In the genomic region with DNA sequence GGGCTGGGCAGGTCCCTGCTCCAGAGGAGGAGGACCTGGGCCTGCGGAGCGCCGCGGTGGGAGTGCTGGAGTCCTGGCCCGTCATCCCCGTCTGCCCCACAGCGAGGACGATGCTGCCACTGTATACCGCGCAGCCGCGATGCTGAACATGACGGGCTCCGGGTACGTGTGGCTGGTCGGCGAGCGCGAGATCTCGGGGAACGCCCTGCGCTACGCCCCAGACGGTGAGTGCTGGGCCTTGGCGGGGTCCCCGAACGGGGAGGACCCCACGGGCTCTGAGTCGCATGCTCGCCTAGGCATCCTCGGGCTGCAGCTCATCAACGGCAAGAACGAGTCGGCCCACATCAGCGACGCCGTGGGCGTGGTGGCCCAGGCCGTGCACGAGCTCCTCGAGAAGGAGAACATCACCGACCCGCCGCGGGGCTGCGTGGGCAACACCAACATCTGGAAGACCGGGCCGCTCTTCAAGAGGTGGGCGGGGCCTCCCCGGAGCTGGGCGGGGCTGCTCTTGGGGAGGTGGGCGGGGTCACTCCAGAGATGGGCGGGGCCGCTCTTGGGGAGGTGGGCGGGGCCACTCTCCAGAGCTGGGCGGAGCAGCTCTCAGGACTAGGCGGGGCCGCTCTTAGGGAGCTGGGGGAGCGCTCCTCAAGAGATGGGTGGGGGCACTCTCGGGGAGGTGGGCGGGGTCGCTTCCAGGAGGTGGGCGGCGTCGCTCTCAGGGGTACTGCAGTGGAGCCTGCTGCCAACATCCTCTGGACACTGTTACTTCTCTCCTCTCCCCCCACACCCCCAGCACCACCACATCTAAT, we compare ENCODE assay signal across 9 cellular contexts. TPM values are rescaled to one million over a fixed set of nuclear protein-coding genes. Genes with fewer than 3 reads are reported as not detected.
DNase-seq lines count a peak whose midpoint lies in the region; ATAC-seq, FAIRE-seq and TF ChIP-seq lines count a peak whose summit lies in the region.
"Had no signal": no experiment of that assay in that cellular context is flagged by ENCODE, and none has a peak within 500 bp of the region (broad histone marks: within the 10 kb centered on the region; RNA-seq: fewer than 3 reads in every experiment).

No MANE protein-coding gene starts in this region.

- no TSS peak for BruUV-seq in HepG2 (replicated peaks; lab: Mats Ljungman, UMichigan)

- no peak overlapping the region for H3K9ac ChIP-seq in astrocyte (ENCODE audit: low read length)
- no peak overlapping the region for H3K9ac ChIP-seq in HepG2 (ENCODE audit: insufficient read depth, low read depth, low read length)

- CTCF ChIA-PET in HepG2 (lab: Yijun Ruan, JAX; ENCODE audit: low intra/inter-chr PET ratio, low total read pairs), result no interaction called here

- 51% methylated on average over 12 of the region's 65 CpGs for WGBS in HepG2 (ENCODE audit: low lambda C conversion rate)

- peaks cover 2% of the 10 kb centered on the region for H3K4me1 Mint-ChIP-seq in astrocyte (ENCODE audit: low read depth, unreplicated experiment)

- peak overlapping the region; percentile 85 for H3K4me2 ChIP-seq in astrocyte (ENCODE audit: low read length)
- peak overlapping the region; percentile 45 for H3K4me2 ChIP-seq in HepG2 (ENCODE audit: low read depth, low read length)

- H3K27me3 Mint-ChIP-seq in astrocyte (ENCODE audit: low read depth, unreplicated experiment), result peaks cover 55% of the 10 kb centered on the region

- peak overlapping the region; percentile 32; the same call in 1 of the 2 replicates for H3K4me3 ChIP-seq in GM08714 (ENCODE audit: low read length)
- H3K4me3 ChIP-seq in RWPE2 (ENCODE audit: severe bottlenecking), result peak overlapping the region; percentile 5
- H3K4me3 ChIP-seq in astrocyte (ENCODE audit: insufficient read depth, low read depth, low read length), result no peak overlapping the region
- peak overlapping the region in 1 of 3 experiments; percentile 46; a peak in 1 of 6 replicates for H3K4me3 ChIP-seq in HepG2 (replicated peaks in 1 of 3; ENCODE audit: insufficient read depth in 1 of 3, low read depth in 2 of 3, low read length in 3 of 3)
- H3K4me3 ChIP-seq: SJSA1 had no signal

- H3K27ac Mint-ChIP-seq in astrocyte (ENCODE audit: unreplicated experiment), result no peak overlapping the region

- ATAC-seq in RWPE2 (ENCODE audit: low read depth) (peak; percentile 46), HepG2 (peak; percentile 8; the same call in 1 of the 3 replicates), HG03039 (IDR thresholded peaks at IDR 0.05; ENCODE audit: unreplicated experiment) (no peak), HG02885 (IDR thresholded peaks at IDR 0.05; ENCODE audit: poor library complexity, unreplicated experiment) (no peak)

- H3K27ac ChIP-seq in RWPE2 (ENCODE audit: poor library complexity, severe bottlenecking) (no peak overlapping the region), astrocyte (ENCODE audit: low read depth, low read length) (no peak overlapping the region), HepG2 (ENCODE audit: extremely low read length, insufficient read depth, low read length) (no peak overlapping the region)
- H3K27ac ChIP-seq: SJSA1 had no signal

- H3K79me2 ChIP-seq in astrocyte (ENCODE audit: insufficient read depth, low read length) (no peaks in the 10 kb centered on the region), HepG2 (ENCODE audit: insufficient read depth, low read length) (no peaks in the 10 kb centered on the region)

- TF ChIP-seq CTCF in RWPE2 (IDR thresholded peaks at IDR 0.05; ENCODE audit: poor library complexity, severe bottlenecking) (no peak), astrocyte (IDR thresholded peaks at IDR 0.05; ENCODE audit: insufficient read depth, low read depth, low read length) (no peak), HepG2 (CRISPR knock-in tag; IDR thresholded peaks at IDR 0.05) (no peak)

- no peaks in the 10 kb centered on the region for H3K4me1 ChIP-seq in RWPE2 (ENCODE audit: insufficient read depth, poor library complexity, severe bottlenecking)
- no peaks in the 10 kb centered on the region for H3K4me1 ChIP-seq in astrocyte (ENCODE audit: insufficient read depth, low read length)
- peaks cover 9% of the 10 kb centered on the region; the same call in 1 of the 2 replicates for H3K4me1 ChIP-seq in HepG2 (ENCODE audit: insufficient read depth, low read length)

- DNase-seq in RWPE2 (ENCODE audit: low spot score) (no peak), astrocyte (ENCODE audit: low read depth) (no peak), HepG2 (ENCODE audit: low spot score) (no peak), NCI-H128 (lab: John Stamatoyannopoulos, UW; ENCODE audit: unreplicated experiment) (no peak)
- DNase-seq in stimulated activated naive CD4-positive, alpha-beta T cell treated with Interleukin-2 at 50 U/mL for 16 hours (lab: John Stamatoyannopoulos, UW), result peak; percentile 50

- TF ChIP-seq RAD21 in HepG2 (CRISPR knock-in tag; IDR thresholded peaks at IDR 0.05), result no peak

- FAIRE-seq in astrocyte (lab: Jason Lieb, UNC) (no peak), HepG2 (lab: Jason Lieb, UNC) (no peak)

- TF ChIP-seq EP300 in HepG2 (IDR thresholded peaks at IDR 0.05; ENCODE audit: low read depth in 2 of 2, low read length in 2 of 2), result no peak
- TF ChIP-seq EP300 in HepG2 (CRISPR knock-in tag; IDR thresholded peaks at IDR 0.05; ENCODE audit: borderline replicate concordance), result no peak

- H3K4me3 Mint-ChIP-seq in astrocyte (ENCODE audit: unreplicated experiment), result no peak overlapping the region

- H3K36me3 ChIP-seq in RWPE2 (ENCODE audit: low read depth), result no peaks in the 10 kb centered on the region
- no peaks in the 10 kb centered on the region for H3K36me3 ChIP-seq in astrocyte (ENCODE audit: insufficient read depth, low read length)
- no peaks in the 10 kb centered on the region for H3K36me3 ChIP-seq in HepG2 (replicated peaks in 1 of 2; ENCODE audit: control insufficient read depth in 1 of 2, insufficient read depth in 2 of 2, low read length in 2 of 2)
- H3K36me3 ChIP-seq: SJSA1 had no signal

- no peaks in the 10 kb centered on the region for H3K36me3 Mint-ChIP-seq in astrocyte (ENCODE audit: low read depth, unreplicated experiment)

- H3K27me3 ChIP-seq in RWPE2 (ENCODE audit: insufficient read depth, poor library complexity, severe bottlenecking), result peaks cover 30% of the 10 kb centered on the region
- peaks cover 21% of the 10 kb centered on the region for H3K27me3 ChIP-seq in astrocyte (ENCODE audit: insufficient read depth, low read length)
- peaks cover 9 to 51% of the 10 kb centered on the region in 2 experiments; a peak in 4 of 5 replicates for H3K27me3 ChIP-seq in HepG2 (ENCODE audit: control insufficient read depth in 1 of 2, insufficient read depth in 2 of 2, low read length in 2 of 2)

- H4K20me1 ChIP-seq in astrocyte (ENCODE audit: insufficient read depth, low read length) (no peaks in the 10 kb centered on the region), HepG2 (ENCODE audit: insufficient read depth, low read length) (no peaks in the 10 kb centered on the region)

- TF ChIP-seq POLR2A in HepG2 (IDR thresholded peaks at IDR 0.05; ENCODE audit: insufficient read depth in 1 of 2, low read depth in 2 of 2, low read length in 2 of 2), result no peak

- in situ Hi-C loops in HepG2 (cut with HindIII; ENCODE audit: extremely low pct_ligation_motif_present, low pct_unique_long_range_greater_than_20kb), result no loop called here

- H2AFZ ChIP-seq in astrocyte (ENCODE audit: low read depth, low read length) (peak overlapping the region; percentile 62), HepG2 (ENCODE audit: low read length) (no peak overlapping the region)

- H3K9me3 ChIP-seq in RWPE2 (ENCODE audit: severe bottlenecking), result no peaks in the 10 kb centered on the region
- H3K9me3 ChIP-seq in astrocyte (ENCODE audit: insufficient read depth, low read depth, low read length), result no peaks in the 10 kb centered on the region
- H3K9me3 ChIP-seq in HepG2 (ENCODE audit: low read length), result no peaks in the 10 kb centered on the region
- H3K9me3 ChIP-seq: SJSA1 had no signal

- intact Hi-C loops in HepG2 (cut with micrococcal nuclease; ENCODE audit: unreplicated experiment), result no loop called here

- POLR2A ChIA-PET in HepG2 (lab: Yijun Ruan, JAX), result no interaction called here

- H3K9me3 Mint-ChIP-seq in astrocyte (ENCODE audit: unreplicated experiment), result no peaks in the 10 kb centered on the region

RNA-seq across cellular contexts. Expression of a gene that starts 13.1 kb away (rescaled TPM):
- not detected in 2 replicates for total RNA-seq in astrocyte
- total RNA-seq in HepG2 (2016; rRNA removed; fragmentation: Illumina TruSeq; extraction: Trizol), result not detected in 2 replicates
- total RNA-seq in HepG2 (2016; cell fraction: cytosol; rRNA removed; fragmentation: Illumina TruSeq; extraction: Trizol; ENCODE audit: low read depth), result not detected in 2 replicates
- not detected in 2 replicates for total RNA-seq in HepG2 (2016; cell fraction: insoluble cytoplasmic fraction; rRNA removed; fragmentation: Illumina TruSeq; extraction: Trizol)
- not detected in 2 replicates for total RNA-seq in HepG2 (2016; cell fraction: membrane; rRNA removed; fragmentation: Illumina TruSeq; extraction: Trizol)
- not detected in 2 replicates for total RNA-seq in HepG2 (2016; cell fraction: nucleus; rRNA removed; fragmentation: Illumina TruSeq; extraction: Trizol)
- not detected in 2 replicates for polyA plus RNA-seq in HepG2 (2011; rRNA removed)
- polyA plus RNA-seq in HepG2 (2011; cell fraction: cytosol; rRNA removed), result 0.09 TPM in 1 of 2 replicates, not detected in the other
- 0.18 and 0.26 TPM in 2 replicates for polyA plus RNA-seq in HepG2 (2011; cell fraction: nucleus; rRNA removed)
- not detected in 2 replicates for polyA plus RNA-seq in HepG2 (2012)
- not detected in 2 replicates for polyA plus RNA-seq in HepG2 (2016; cell fraction: cytosol; fragmentation: Illumina TruSeq; extraction: Trizol; ENCODE audit: low read depth)
- not detected in 2 replicates for polyA plus RNA-seq in HepG2 (2016; cell fraction: insoluble cytoplasmic fraction; fragmentation: Illumina TruSeq; extraction: Trizol; ENCODE audit: low read depth)
- not detected in 2 replicates for polyA plus RNA-seq in HepG2 (2016; cell fraction: membrane; fragmentation: Illumina TruSeq; extraction: Trizol; ENCODE audit: low read depth)
- not detected in 2 replicates for polyA plus RNA-seq in HepG2 (2016; cell fraction: nucleus; fragmentation: Illumina TruSeq; extraction: Trizol; ENCODE audit: insufficient read depth, low read depth)
- polyA minus RNA-seq in HepG2 (2011; rRNA and poly(A)+ RNA removed; ENCODE audit: low replicate concordance), result 0.21 TPM in 1 of 2 replicates, not detected in the other
- not detected in 2 replicates for polyA minus RNA-seq in HepG2 (2011; cell fraction: cytosol; rRNA and poly(A)+ RNA removed)
- not detected in 2 replicates for polyA minus RNA-seq in HepG2 (2011; cell fraction: nucleus; rRNA and poly(A)+ RNA removed)
- total RNA-seq: SJSA1 had no signal

RNA-seq across cellular contexts. Expression of a gene that starts 15.1 kb away (rescaled TPM):
- total RNA-seq in astrocyte, result not detected in 2 replicates
- total RNA-seq in HepG2 (2016; rRNA removed; fragmentation: Illumina TruSeq; extraction: Trizol), result not detected in 2 replicates
- not detected in 2 replicates for total RNA-seq in HepG2 (2016; cell fraction: cytosol; rRNA removed; fragmentation: Illumina TruSeq; extraction: Trizol; ENCODE audit: low read depth)
- total RNA-seq in HepG2 (2016; cell fraction: insoluble cytoplasmic fraction; rRNA removed; fragmentation: Illumina TruSeq; extraction: Trizol), result not detected in 2 replicates
- total RNA-seq in HepG2 (2016; cell fraction: membrane; rRNA removed; fragmentation: Illumina TruSeq; extraction: Trizol), result not detected in 2 replicates
- not detected in 2 replicates for total RNA-seq in HepG2 (2016; cell fraction: nucleus; rRNA removed; fragmentation: Illumina TruSeq; extraction: Trizol)
- not detected in 2 replicates for polyA plus RNA-seq in HepG2 (2011; rRNA removed)
- polyA plus RNA-seq in HepG2 (2011; cell fraction: cytosol; rRNA removed), result not detected in 2 replicates
- not detected in 2 replicates for polyA plus RNA-seq in HepG2 (2011; cell fraction: nucleus; rRNA removed)
- polyA plus RNA-seq in HepG2 (2012), result not detected in 2 replicates
- not detected in 2 replicates for polyA plus RNA-seq in HepG2 (2016; cell fraction: cytosol; fragmentation: Illumina TruSeq; extraction: Trizol; ENCODE audit: low read depth)
- polyA plus RNA-seq in HepG2 (2016; cell fraction: insoluble cytoplasmic fraction; fragmentation: Illumina TruSeq; extraction: Trizol; ENCODE audit: low read depth), result not detected in 2 replicates
- polyA plus RNA-seq in HepG2 (2016; cell fraction: membrane; fragmentation: Illumina TruSeq; extraction: Trizol; ENCODE audit: low read depth), result not detected in 2 replicates
- not detected in 2 replicates for polyA plus RNA-seq in HepG2 (2016; cell fraction: nucleus; fragmentation: Illumina TruSeq; extraction: Trizol; ENCODE audit: insufficient read depth, low read depth)
- polyA minus RNA-seq in HepG2 (2011; rRNA and poly(A)+ RNA removed; ENCODE audit: low replicate concordance), result 0.19 TPM in 1 of 2 replicates, not detected in the other
- polyA minus RNA-seq in HepG2 (2011; cell fraction: cytosol; rRNA and poly(A)+ RNA removed), result not detected in 2 replicates
- polyA minus RNA-seq in HepG2 (2011; cell fraction: nucleus; rRNA and poly(A)+ RNA removed), result not detected in 2 replicates
- total RNA-seq: SJSA1 had no signal

RNA-seq across cellular contexts. Expression of a gene that starts 17.8 kb away (rescaled TPM):
- total RNA-seq in astrocyte (0.18 TPM in 1 of 2 replicates, not detected in the other), HepG2 (2016; rRNA removed; fragmentation: Illumina TruSeq; extraction: Trizol) (not detected in 2 replicates)
- total RNA-seq in HepG2 (2016; cell fraction: cytosol; rRNA removed; fragmentation: Illumina TruSeq; extraction: Trizol; ENCODE audit: low read depth), result not detected in 2 replicates
- not detected in 2 replicates for total RNA-seq in HepG2 (2016; cell fraction: insoluble cytoplasmic fraction; rRNA removed; fragmentation: Illumina TruSeq; extraction: Trizol)
- total RNA-seq in HepG2 (2016; cell fraction: membrane; rRNA removed; fragmentation: Illumina TruSeq; extraction: Trizol), result not detected in 2 replicates
- total RNA-seq in HepG2 (2016; cell fraction: nucleus; rRNA removed; fragmentation: Illumina TruSeq; extraction: Trizol), result 0.09 TPM in 1 of 2 replicates, not detected in the other
- 0.05 and 0.13 TPM in 2 replicates for polyA plus RNA-seq in HepG2 (2011; rRNA removed)
- 0.04 and 0.16 TPM in 2 replicates for polyA plus RNA-seq in HepG2 (2011; cell fraction: cytosol; rRNA removed)
- 0.64 and 1.3 TPM in 2 replicates for polyA plus RNA-seq in HepG2 (2011; cell fraction: nucleus; rRNA removed)
- 0.32 and 0.40 TPM in 2 replicates for polyA plus RNA-seq in HepG2 (2012)
- polyA plus RNA-seq in HepG2 (2016; cell fraction: cytosol; fragmentation: Illumina TruSeq; extraction: Trizol; ENCODE audit: low read depth), result not detected in 2 replicates
- not detected in 2 replicates for polyA plus RNA-seq in HepG2 (2016; cell fraction: insoluble cytoplasmic fraction; fragmentation: Illumina TruSeq; extraction: Trizol; ENCODE audit: low read depth)
- not detected in 2 replicates for polyA plus RNA-seq in HepG2 (2016; cell fraction: membrane; fragmentation: Illumina TruSeq; extraction: Trizol; ENCODE audit: low read depth)
- not detected in 2 replicates for polyA plus RNA-seq in HepG2 (2016; cell fraction: nucleus; fragmentation: Illumina TruSeq; extraction: Trizol; ENCODE audit: insufficient read depth, low read depth)
- 0.05 and 0.06 TPM in 2 replicates for polyA minus RNA-seq in HepG2 (2011; rRNA and poly(A)+ RNA removed; ENCODE audit: low replicate concordance)
- polyA minus RNA-seq in HepG2 (2011; cell fraction: cytosol; rRNA and poly(A)+ RNA removed), result not detected in 2 replicates
- polyA minus RNA-seq in HepG2 (2011; cell fraction: nucleus; rRNA and poly(A)+ RNA removed), result 0.39 TPM in 1 of 2 replicates, not detected in the other
- total RNA-seq: SJSA1 had no signal

RNA-seq across cellular contexts. Expression of a gene that starts 31.6 kb away (rescaled TPM):
- total RNA-seq in astrocyte (39.2 and 39.7 TPM in 2 replicates), HepG2 (2016; rRNA removed; fragmentation: Illumina TruSeq; extraction: Trizol) (7.4 and 12.3 TPM in 2 replicates)
- 22.4 and 23.5 TPM in 2 replicates for total RNA-seq in HepG2 (2016; cell fraction: cytosol; rRNA removed; fragmentation: Illumina TruSeq; extraction: Trizol; ENCODE audit: low read depth)
- total RNA-seq in HepG2 (2016; cell fraction: insoluble cytoplasmic fraction; rRNA removed; fragmentation: Illumina TruSeq; extraction: Trizol), result 6.6 and 15.0 TPM in 2 replicates
- total RNA-seq in HepG2 (2016; cell fraction: membrane; rRNA removed; fragmentation: Illumina TruSeq; extraction: Trizol), result 6.3 and 6.7 TPM in 2 replicates
- total RNA-seq in HepG2 (2016; cell fraction: nucleus; rRNA removed; fragmentation: Illumina TruSeq; extraction: Trizol), result 17.6 and 21.6 TPM in 2 replicates
- 15.4 and 21.6 TPM in 2 replicates for polyA plus RNA-seq in HepG2 (2011; rRNA removed)
- polyA plus RNA-seq in HepG2 (2011; cell fraction: cytosol; rRNA removed), result 5.4 and 9.8 TPM in 2 replicates
- polyA plus RNA-seq in HepG2 (2011; cell fraction: nucleus; rRNA removed), result 144 and 175 TPM in 2 replicates
- polyA plus RNA-seq in HepG2 (2012), result 13.6 and 16.6 TPM in 2 replicates
- polyA plus RNA-seq in HepG2 (2016; cell fraction: cytosol; fragmentation: Illumina TruSeq; extraction: Trizol; ENCODE audit: low read depth), result 2.4 and 3.3 TPM in 2 replicates
- polyA plus RNA-seq in HepG2 (2016; cell fraction: insoluble cytoplasmic fraction; fragmentation: Illumina TruSeq; extraction: Trizol; ENCODE audit: low read depth), result 11.2 and 14.3 TPM in 2 replicates
- polyA plus RNA-seq in HepG2 (2016; cell fraction: membrane; fragmentation: Illumina TruSeq; extraction: Trizol; ENCODE audit: low read depth), result 4.1 TPM in 2 replicates
- polyA plus RNA-seq in HepG2 (2016; cell fraction: nucleus; fragmentation: Illumina TruSeq; extraction: Trizol; ENCODE audit: insufficient read depth, low read depth), result 64.9 and 72.0 TPM in 2 replicates
- 27.3 and 55.4 TPM in 2 replicates for polyA minus RNA-seq in HepG2 (2011; rRNA and poly(A)+ RNA removed; ENCODE audit: low replicate concordance)
- polyA minus RNA-seq in HepG2 (2011; cell fraction: cytosol; rRNA and poly(A)+ RNA removed), result 14.7 and 17.5 TPM in 2 replicates
- 33.0 and 36.8 TPM in 2 replicates for polyA minus RNA-seq in HepG2 (2011; cell fraction: nucleus; rRNA and poly(A)+ RNA removed)

RNA-seq across cellular contexts. Expression of a gene that starts 31.7 kb away (rescaled TPM):
- total RNA-seq in astrocyte, result 49.1 and 52.7 TPM in 2 replicates
- 41.2 and 49.4 TPM in 2 replicates for total RNA-seq in HepG2 (2016; rRNA removed; fragmentation: Illumina TruSeq; extraction: Trizol)
- total RNA-seq in HepG2 (2016; cell fraction: cytosol; rRNA removed; fragmentation: Illumina TruSeq; extraction: Trizol; ENCODE audit: low read depth), result 92.0 and 105 TPM in 2 replicates
- total RNA-seq in HepG2 (2016; cell fraction: insoluble cytoplasmic fraction; rRNA removed; fragmentation: Illumina TruSeq; extraction: Trizol), result 41.5 and 51.7 TPM in 2 replicates
- total RNA-seq in HepG2 (2016; cell fraction: membrane; rRNA removed; fragmentation: Illumina TruSeq; extraction: Trizol), result 94.3 and 110 TPM in 2 replicates
- total RNA-seq in HepG2 (2016; cell fraction: nucleus; rRNA removed; fragmentation: Illumina TruSeq; extraction: Trizol), result 19.3 TPM in 2 replicates
- polyA plus RNA-seq in HepG2 (2011; rRNA removed), result 35.9 and 44.8 TPM in 2 replicates
- polyA plus RNA-seq in HepG2 (2011; cell fraction: cytosol; rRNA removed), result 38.7 and 58.7 TPM in 2 replicates
- polyA plus RNA-seq in HepG2 (2011; cell fraction: nucleus; rRNA removed), result 26.1 and 28.6 TPM in 2 replicates
- polyA plus RNA-seq in HepG2 (2012), result 18.0 and 31.4 TPM in 2 replicates
- 109 and 132 TPM in 2 replicates for polyA plus RNA-seq in HepG2 (2016; cell fraction: cytosol; fragmentation: Illumina TruSeq; extraction: Trizol; ENCODE audit: low read depth)
- polyA plus RNA-seq in HepG2 (2016; cell fraction: insoluble cytoplasmic fraction; fragmentation: Illumina TruSeq; extraction: Trizol; ENCODE audit: low read depth), result 49.3 and 50.3 TPM in 2 replicates
- polyA plus RNA-seq in HepG2 (2016; cell fraction: membrane; fragmentation: Illumina TruSeq; extraction: Trizol; ENCODE audit: low read depth), result 89.4 and 104 TPM in 2 replicates
- 39.2 and 44.3 TPM in 2 replicates for polyA plus RNA-seq in HepG2 (2016; cell fraction: nucleus; fragmentation: Illumina TruSeq; extraction: Trizol; ENCODE audit: insufficient read depth, low read depth)
- 18.2 and 39.2 TPM in 2 replicates for polyA minus RNA-seq in HepG2 (2011; rRNA and poly(A)+ RNA removed; ENCODE audit: low replicate concordance)
- polyA minus RNA-seq in HepG2 (2011; cell fraction: cytosol; rRNA and poly(A)+ RNA removed), result 12.4 and 13.8 TPM in 2 replicates
- 4.1 TPM in 2 replicates for polyA minus RNA-seq in HepG2 (2011; cell fraction: nucleus; rRNA and poly(A)+ RNA removed)

Comparison
In these comparisons a context has a peak if more than half of its experiments do, and no peak if none do; other contexts are left out.
1. ATAC-seq: peak in RWPE2 (single experiment) and HepG2 (single experiment); none in HG03039 (single experiment) and HG02885 (single experiment).